14 cellular contexts compared by ENCODE assay signal in genomic region chr3:12782172-12782815, GRCh38. TPM values are rescaled to one million over a fixed set of nuclear protein-coding genes. Genes with fewer than 3 reads are reported as not detected.
A peak's percentile ranks its signal among the peaks of the same experiment; 100 is the strongest.
DNase-seq lines count a peak whose midpoint lies in the region; ATAC-seq and TF ChIP-seq lines count a peak whose summit lies in the region.
"Had no signal": no experiment of that assay in that cellular context is flagged by ENCODE, and none has a peak within 500 bp of the region (broad histone marks: within the 10 kb centered on the region; RNA-seq: fewer than 3 reads in every experiment).

No MANE protein-coding gene starts in this region.

- no peaks in the 10 kb centered on the region for H3K36me3 Mint-ChIP-seq in MCF 10A (ENCODE audit: insufficient read depth, unreplicated experiment)
- no peaks in the 10 kb centered on the region for H3K36me3 Mint-ChIP-seq in WTC11
- H3K36me3 Mint-ChIP-seq: activated naive CD8-positive, alpha-beta T cell had no signal

- no peaks in the 10 kb centered on the region for H3K4me1 Mint-ChIP-seq in MCF 10A (ENCODE audit: insufficient read depth, unreplicated experiment)
- H3K4me1 Mint-ChIP-seq in WTC11 = peaks cover 22% of the 10 kb centered on the region

- CTCF ChIA-PET in MCF 10A (lab: Yijun Ruan, JAX) (no interaction called here), WTC11 (lab: Charles Lee) (interaction anchor here (0.6 to 1.5 kb wide), 2 partner anchors 14 to 108 kb away, joined by 3 to 4 read pairs; partner anchors contain the start of gene CAND2)

- H3K27ac ChIP-seq in breast epithelium (no peak overlapping the region), right cardiac atrium (ENCODE audit: low read length) (no peak overlapping the region), stomach (no peak overlapping the region)
- H3K27ac ChIP-seq: KMS-11, RWPE1 had no signal

- ATAC-seq in WTC11 (peak; percentile 93), right cardiac atrium (peak; percentile 63 to 87), HG03378 (IDR thresholded peaks at IDR 0.05; ENCODE audit: unreplicated experiment) (no peak)

- no peaks in the 10 kb centered on the region for H3K4me1 ChIP-seq in breast epithelium
- no peaks in the 10 kb centered on the region for H3K4me1 ChIP-seq in right cardiac atrium (ENCODE audit: control insufficient read depth, insufficient read depth, low read length)
- H3K4me1 ChIP-seq in stomach = no peaks in the 10 kb centered on the region

- BruUV-seq in MCF 10A (replicated peaks; lab: Mats Ljungman, UMichigan) = no TSS peak

- H3K36me3 ChIP-seq in breast epithelium (no peaks in the 10 kb centered on the region), stomach (no peaks in the 10 kb centered on the region)

- peaks cover 12% of the 10 kb centered on the region for H3K27me3 Mint-ChIP-seq in MCF 10A (ENCODE audit: insufficient read depth, unreplicated experiment)
- no peaks in the 10 kb centered on the region; the same call in none of the 2 replicates for H3K27me3 Mint-ChIP-seq in WTC11 (ENCODE audit: low read depth)

- H3K4me3 ChIP-seq in breast epithelium (no peak overlapping the region), right cardiac atrium (ENCODE audit: low read length) (no peak overlapping the region), stomach (no peak overlapping the region)

- POLR2A ChIA-PET in MCF 10A (lab: Yijun Ruan, JAX) (interaction anchor here (1.8 kb wide), 1 partner anchor 58 kb away, joined by 4 read pairs; the partner anchor contains the start of gene RPL32), WTC11 (lab: Charles Lee) (interaction anchor here (0.6 kb wide), 1 partner anchor 105 kb away, joined by 4 read pairs; no protein-coding TSS in a partner anchor)

- no peak overlapping the region for H3K4me3 Mint-ChIP-seq in MCF 10A (ENCODE audit: unreplicated experiment)
- H3K4me3 Mint-ChIP-seq in WTC11 = no peak overlapping the region
- H3K4me3 Mint-ChIP-seq: activated naive CD8-positive, alpha-beta T cell had no signal

- H3K27me3 ChIP-seq in breast epithelium (no peaks in the 10 kb centered on the region), right cardiac atrium (ENCODE audit: control insufficient read depth, insufficient read depth) (no peaks in the 10 kb centered on the region), stomach (no peaks in the 10 kb centered on the region)

- no peaks in the 10 kb centered on the region for H3K9me3 Mint-ChIP-seq in MCF 10A (ENCODE audit: unreplicated experiment)
- H3K9me3 Mint-ChIP-seq in WTC11 = peaks cover 6% of the 10 kb centered on the region

- intact Hi-C loops in MCF 10A (cut with micrococcal nuclease) (no loop called here), breast epithelium (cut with DNase I; ENCODE audit: low total_unique reads) (no loop called here), right cardiac atrium (cut with DNase I) (no loop called here), stomach (cut with DNase I; ENCODE audit: low total_unique reads) (no loop called here)

- H3K27ac Mint-ChIP-seq in MCF 10A (ENCODE audit: low read depth, unreplicated experiment) (no peak overlapping the region), WTC11 (no peak overlapping the region)
- H3K27ac Mint-ChIP-seq: activated naive CD8-positive, alpha-beta T cell had no signal

- WGBS in right cardiac atrium = 70% methylated on average over 6 of the region's 6 CpGs
- 59 to 70% (median 64%) methylated on average over 6 of the region's 6 CpGs for WGBS in stomach, 5 donors

- TF ChIP-seq CTCF in MCF 10A (IDR thresholded peaks at IDR 0.05; ENCODE audit: unreplicated experiment) (no peak), breast epithelium (IDR thresholded peaks at IDR 0.05) (no peak), WTC11 (IDR thresholded peaks at IDR 0.05) (no peak), stomach (IDR thresholded peaks at IDR 0.05) (no peak)

- no peaks in the 10 kb centered on the region for H3K9me3 ChIP-seq in breast epithelium
- no peaks in the 10 kb centered on the region for H3K9me3 ChIP-seq in right cardiac atrium (ENCODE audit: control insufficient read depth, low read length)
- no peaks in the 10 kb centered on the region for H3K9me3 ChIP-seq in stomach

- DNase-seq in MCF 10A (ENCODE audit: unreplicated experiment) (peak; percentile 37), breast epithelium (ENCODE audit: low spot score in 2 of 2) (no peak), WTC11 (ENCODE audit: low spot score) (peak; percentile 61), right cardiac atrium (no peak), stomach (peak; percentile 37), NCI-H2227 (lab: John Stamatoyannopoulos, UW; ENCODE audit: unreplicated experiment) (no peak), NCI-H82 treated with DMSO at 0.1 percent for 48 hours (lab: John Stamatoyannopoulos, UW; ENCODE audit: unreplicated experiment) (no peak)
- DNase-seq: EL, NCI-H2081 treated with DMSO at 0.1 percent for 48 hours had no signal

- TF ChIP-seq EP300 in stomach (IDR thresholded peaks at IDR 0.05) = no peak

- TF ChIP-seq POLR2A in breast epithelium (IDR thresholded peaks at IDR 0.05) (no peak), stomach (IDR thresholded peaks at IDR 0.05) (no peak)

TF ChIP-seq in WTC11, 78 proteins besides CTCF, POLR2A, EP300 and RAD21:
- TF ChIP-seq ZNF138 (CRISPR knock-in tag; conservative IDR thresholded peaks at IDR 0.05) (no peak), ELF4 (CRISPR knock-in tag; IDR thresholded peaks at IDR 0.05; ENCODE audit: low read depth) (no peak), ZNF416 (CRISPR knock-in tag; IDR thresholded peaks at IDR 0.05) (no peak), CDX4 (CRISPR knock-in tag; IDR thresholded peaks at IDR 0.05; ENCODE audit: borderline replicate concordance) (no peak)
- TF ChIP-seq, protein P1, sequence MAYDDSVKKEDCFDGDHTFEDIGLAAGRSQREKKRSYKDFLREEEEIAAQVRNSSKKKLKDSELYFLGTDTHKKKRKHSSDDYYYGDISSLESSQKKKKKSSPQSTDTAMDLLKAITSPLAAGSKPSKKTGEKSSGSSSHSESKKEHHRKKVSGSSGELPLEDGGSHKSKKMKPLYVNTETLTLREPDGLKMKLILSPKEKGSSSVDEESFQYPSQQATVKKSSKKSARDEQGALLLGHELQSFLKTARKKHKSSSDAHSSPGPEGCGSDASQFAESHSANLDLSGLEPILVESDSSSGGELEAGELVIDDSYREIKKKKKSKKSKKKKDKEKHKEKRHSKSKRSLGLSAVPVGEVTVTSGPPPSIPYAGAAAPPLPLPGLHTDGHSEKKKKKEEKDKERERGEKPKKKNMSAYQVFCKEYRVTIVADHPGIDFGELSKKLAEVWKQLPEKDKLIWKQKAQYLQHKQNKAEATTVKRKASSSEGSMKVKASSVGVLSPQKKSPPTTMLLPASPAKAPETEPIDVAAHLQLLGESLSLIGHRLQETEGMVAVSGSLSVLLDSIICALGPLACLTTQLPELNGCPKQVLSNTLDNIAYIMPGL (CRISPR knock-in tag; IDR thresholded peaks at IDR 0.05) = no peak
- TF ChIP-seq, protein P2, sequence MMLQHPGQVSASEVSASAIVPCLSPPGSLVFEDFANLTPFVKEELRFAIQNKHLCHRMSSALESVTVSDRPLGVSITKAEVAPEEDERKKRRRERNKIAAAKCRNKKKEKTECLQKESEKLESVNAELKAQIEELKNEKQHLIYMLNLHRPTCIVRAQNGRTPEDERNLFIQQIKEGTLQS (CRISPR knock-in tag; conservative IDR thresholded peaks at IDR 0.05) = no peak
- TF ChIP-seq, protein P3, sequence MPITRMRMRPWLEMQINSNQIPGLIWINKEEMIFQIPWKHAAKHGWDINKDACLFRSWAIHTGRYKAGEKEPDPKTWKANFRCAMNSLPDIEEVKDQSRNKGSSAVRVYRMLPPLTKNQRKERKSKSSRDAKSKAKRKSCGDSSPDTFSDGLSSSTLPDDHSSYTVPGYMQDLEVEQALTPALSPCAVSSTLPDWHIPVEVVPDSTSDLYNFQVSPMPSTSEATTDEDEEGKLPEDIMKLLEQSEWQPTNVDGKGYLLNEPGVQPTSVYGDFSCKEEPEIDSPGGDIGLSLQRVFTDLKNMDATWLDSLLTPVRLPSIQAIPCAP (CRISPR knock-in tag; IDR thresholded peaks at IDR 0.05) = no peak

RNA-seq across cellular contexts. Expression of gene CAND2, which starts 14.2 kb away (rescaled TPM):
- total RNA-seq in MCF 10A (2022) = not detected in 2 replicates
- 1 to 10 TPM; 1.8 to 5.6 (median 4.7) TPM for total RNA-seq in breast epithelium
- 13.7 to 15.4 TPM (median 14.3 TPM) in 3 replicates for total RNA-seq in WTC11 (2021)
- total RNA-seq in right cardiac atrium = 10 to 100 TPM; 33.2 to 63.6 (median 50.4) TPM
- 36.6 TPM for polyA plus RNA-seq in right cardiac atrium
- 1 to 10 TPM in 4 of 5 donors, under 1 TPM in 1; under 0.01 to 5.3 (median 4.0) TPM for total RNA-seq in stomach
- polyA plus RNA-seq in stomach = 1 to 10 TPM; 1.1 to 2.0 (median 1.2) TPM

RNA-seq across cellular contexts. Expression of gene TMEM40, which starts 23.2 kb away (rescaled TPM):
- 30.3 and 58.4 TPM in 2 replicates for total RNA-seq in MCF 10A (2022)
- 1 to 10 TPM in 1 of 3 donors, under 1 TPM in 1, not detected in 1; 0.33 to 1.8 TPM for total RNA-seq in breast epithelium
- 0.17 TPM in 1 of 3 replicates, not detected in the others for total RNA-seq in WTC11 (2021)
- 1 to 10 TPM; 3.3 to 5.1 (median 3.7) TPM for total RNA-seq in right cardiac atrium
- 5.2 TPM for polyA plus RNA-seq in right cardiac atrium
- total RNA-seq in stomach = not detected
- 100 to 1,000 TPM in 1 of 3 donors, not detected in 2; 141 TPM for polyA plus RNA-seq in stomach
- total RNA-seq: lung microvascular endothelial cell had no signal

RNA-seq across cellular contexts. Expression of gene RPL32, which starts 59.1 kb away (rescaled TPM):
- total RNA-seq in MCF 10A (2022) = 2,288 and 2,498 TPM in 2 replicates
- total RNA-seq in breast epithelium = 1,000 to 10,000 TPM in 1 of 3 donors, 100 to 1,000 TPM in 2; 945 to 1,485 (median 950) TPM
- total RNA-seq in WTC11 (2021) = 1,643 to 1,831 TPM (median 1,818 TPM) in 3 replicates
- 1,000 to 10,000 TPM in 3 of 4 donors, 100 to 1,000 TPM in 1; 993 to 1,089 (median 1,033) TPM for total RNA-seq in right cardiac atrium
- 1,539 TPM for polyA plus RNA-seq in right cardiac atrium
- 1,000 to 10,000 TPM in 3 of 5 donors, 100 to 1,000 TPM in 1, 10 to 100 TPM in 1; 71.5 to 2,292 (median 1,389) TPM for total RNA-seq in stomach
- polyA plus RNA-seq in stomach = 1,000 to 10,000 TPM; 2,312 to 3,985 (median 3,806) TPM

Comparison
In these comparisons a context has a peak if more than half of its experiments do, and no peak if none do; other contexts are left out.
1. DNase-seq: peak in MCF 10A (single experiment), WTC11 (single experiment) and stomach (single experiment); none in breast epithelium (0 of 2), right cardiac atrium (0 of 3), NCI-H2227 (single experiment) and NCI-H82 treated with DMSO at 0.1 percent for 48 hours (single experiment).